ENCODE assay signal across 8 cellular contexts in genomic region chr1:156103521-156103947, GRCh38. TPM values are rescaled to one million over a fixed set of nuclear protein-coding genes. Genes with fewer than 3 reads are reported as not detected.
DNase-seq lines count a peak whose midpoint lies in the region; ATAC-seq and TF ChIP-seq lines count a peak whose summit lies in the region.

No MANE protein-coding gene starts in this region.

- no peak for ATAC-seq in lower lobe of right lung
- no peak for ATAC-seq in GM19467 (IDR thresholded peaks at IDR 0.05; ENCODE audit: unreplicated experiment)
- ATAC-seq in HG02870 (IDR thresholded peaks at IDR 0.05; ENCODE audit: unreplicated experiment), result no peak
- no peak for ATAC-seq in HG03095 (IDR thresholded peaks at IDR 0.05; ENCODE audit: unreplicated experiment)

- H3K36me3 ChIP-seq in lower lobe of right lung (no peaks in the 10 kb centered on the region), transverse colon (no peaks in the 10 kb centered on the region)

- intact Hi-C loops in lower lobe of right lung (cut with DNase I), result no loop called here
- intact Hi-C loops in transverse colon (cut with DNase I; ENCODE audit: low total_unique reads), result no loop called here

- H3K27ac ChIP-seq in lower lobe of right lung (peak overlapping the region; percentile 98), transverse colon (peak overlapping the region; percentile 91 to 97 (median 94))

- no peaks in the 10 kb centered on the region for H3K27me3 ChIP-seq in lower lobe of right lung (ENCODE audit: low read depth)
- H3K27me3 ChIP-seq in transverse colon, result no peaks in the 10 kb centered on the region

- 57% methylated on average over 9 of the region's 9 CpGs; no CpG with 5 or more reads in 1 of the 2 donors for WGBS in transverse colon (ENCODE audit: low coverage in 1 of 2), 2 donors

- peaks cover 65% of the 10 kb centered on the region for H3K4me1 ChIP-seq in lower lobe of right lung
- H3K4me1 ChIP-seq in transverse colon, result peaks cover 39 to 79% (median 64%) of the 10 kb centered on the region in 4 donors

- H3K4me3 ChIP-seq in lower lobe of right lung (no peak overlapping the region), transverse colon (no peak overlapping the region)

- TF ChIP-seq EP300 in transverse colon (IDR thresholded peaks at IDR 0.05; ENCODE audit: low read depth), result no peak

- no peak for TF ChIP-seq CTCF in lower lobe of right lung (IDR thresholded peaks at IDR 0.05)
- TF ChIP-seq CTCF in transverse colon (IDR thresholded peaks at IDR 0.05), result no peak

- no peaks in the 10 kb centered on the region for H3K9me3 ChIP-seq in lower lobe of right lung
- no peaks in the 10 kb centered on the region for H3K9me3 ChIP-seq in transverse colon

- DNase-seq in activated T-cell treated with anti-CD3 and anti-CD28 coated beads, Interleukin-2, amount 50 U/mL, for 1 hour, result peak; percentile 63
- DNase-seq in activated T-cell treated with anti-CD3 and anti-CD28 coated beads for 4 hours, result no peak
- peak; percentile 68 for DNase-seq in astrocyte of the hippocampus (ENCODE audit: low read depth, low spot score)
- DNase-seq in lower lobe of right lung, result no peak
- DNase-seq in transverse colon, result peak; percentile 44

- in situ Hi-C loops in transverse colon (cut with MboI; ENCODE audit: low pct_ligation_motif_present in 1 of 4, low pct_unique_long_range_greater_than_20kb in 1 of 4, low sequenced_read_pairs in 3 of 4), result no loop called here

- no peak for TF ChIP-seq POLR2A in transverse colon (IDR thresholded peaks at IDR 0.05)

RNA-seq across cellular contexts. Expression of gene LMNA, which starts 11.0 kb away (rescaled TPM):
- 235 TPM for total RNA-seq in lower lobe of right lung
- 100 to 1,000 TPM; 300 to 999 (median 324) TPM for total RNA-seq in transverse colon

RNA-seq across cellular contexts. Expression of gene MEX3A, which starts 21.3 kb away (rescaled TPM):
- total RNA-seq in lower lobe of right lung (0.74 TPM), transverse colon (under 1 TPM in 3 of 4 donors, not detected in 1; 0.14 to 0.60 (median 0.48) TPM)

RNA-seq across cellular contexts. Expression of gene RAB25, which starts 42.6 kb away (rescaled TPM):
- total RNA-seq in lower lobe of right lung, result 58.0 TPM
- total RNA-seq in transverse colon, result 100 to 1,000 TPM; 140 to 213 (median 174) TPM

RNA-seq across cellular contexts. Expression of gene LAMTOR2, which starts 49.0 kb away (rescaled TPM):
- 66.5 TPM for total RNA-seq in lower lobe of right lung
- total RNA-seq in transverse colon, result 10 to 100 TPM; 20.9 to 70.9 (median 47.5) TPM

RNA-seq across cellular contexts. Expression of gene SEMA4A, which starts 49.9 kb away (rescaled TPM):
- 28.9 TPM for total RNA-seq in lower lobe of right lung
- total RNA-seq in transverse colon, result 1 to 10 TPM in 3 of 4 donors, not detected in 1; 2.6 to 6.0 (median 4.8) TPM

Comparison
In these comparisons a context has a peak if more than half of its experiments do, and no peak if none do; other contexts are left out.
1. DNase-seq: peak in activated T-cell treated with anti-CD3 and anti-CD28 coated beads, Interleukin-2, amount 50 U/mL, for 1 hour (single experiment), astrocyte of the hippocampus (single experiment) and transverse colon (single experiment); none in activated T-cell treated with anti-CD3 and anti-CD28 coated beads for 4 hours (single experiment) and lower lobe of right lung (single experiment).